ENCODE assay signal across 2 cellular contexts in genomic region chr5:73540192-73540591, GRCh38.
TF ChIP-seq lines count a peak whose summit lies in the region.

No MANE protein-coding gene starts in this region.

TF ChIP-seq in IMR-90, 13 proteins besides CTCF, POLR2A, EP300 and RAD21:
- peak; percentile 55; the same call in 1 of the 2 replicates for TF ChIP-seq FOS (IDR thresholded peaks at IDR 0.05; ENCODE audit: low read depth, low read length)
- 0 out of 2 replicates have a peak, but pooled peaks have one; percentile 18 for TF ChIP-seq BHLHE40 (IDR thresholded peaks at IDR 0.05; ENCODE audit: low read depth, low read length)
- no peak for TF ChIP-seq MAFK (IDR thresholded peaks at IDR 0.05; ENCODE audit: low read depth, low read length)
- no peak for TF ChIP-seq SMC3 (IDR thresholded peaks at IDR 0.05; ENCODE audit: low read depth, low read length)
- TF ChIP-seq MAZ (IDR thresholded peaks at IDR 0.05; ENCODE audit: borderline replicate concordance, low read depth, low read length): peak; percentile 14; the same call in 1 of the 2 replicates

TF ChIP-seq in GM12878, 131 proteins besides CTCF, POLR2A, EP300 and RAD21:
- TF ChIP-seq STAT1 (conservative IDR thresholded peaks at IDR 0.05) (no peak), CREB1 (IDR thresholded peaks at IDR 0.05; ENCODE audit: low read depth) (no peak), NFIC (IDR thresholded peaks at IDR 0.05; ENCODE audit: low read depth, low read length) (no peak), TBL1XR1 (IDR thresholded peaks at IDR 0.05; ENCODE audit: low read depth, low read length) (no peak), FOS (IDR thresholded peaks at IDR 0.05; ENCODE audit: borderline replicate concordance, extremely low read depth, insufficient read length) (no peak), ZNF592 (IDR thresholded peaks at IDR 0.05) (no peak), PAX8 (IDR thresholded peaks at IDR 0.05) (no peak), MXI1 (IDR thresholded peaks at IDR 0.05; ENCODE audit: low read depth, low read length) (no peak), CUX1 (IDR thresholded peaks at IDR 0.05; ENCODE audit: insufficient replicate concordance, low read depth, low read length) (no peak), SIN3A (IDR thresholded peaks at IDR 0.05; ENCODE audit: low read depth, low read length) (no peak), CREM (IDR thresholded peaks at IDR 0.05; ENCODE audit: low read depth) (no peak), SMAD1 (IDR thresholded peaks at IDR 0.05; ENCODE audit: low read depth, partially characterized antibody) (no peak), LARP7 (IDR thresholded peaks at IDR 0.05) (no peak), BCL11A (IDR thresholded peaks at IDR 0.05; ENCODE audit: low read depth, low read length) (no peak), FOXM1 (IDR thresholded peaks at IDR 0.05; ENCODE audit: low read depth, low read length) (no peak), NRF1 (conservative IDR thresholded peaks at IDR 0.05; ENCODE audit: low read depth, low read length) (no peak), ZNF274 (IDR thresholded peaks at IDR 0.05; ENCODE audit: insufficient read depth, insufficient read length) (no peak)
